In genomic region chr14:77076118-77076631, GRCh38 we compare ENCODE assay signal across 12 cellular contexts. TPM values are rescaled to one million over a fixed set of nuclear protein-coding genes. Genes with fewer than 3 reads are reported as not detected.
DNase-seq lines count a peak whose midpoint lies in the region; ATAC-seq and TF ChIP-seq lines count a peak whose summit lies in the region.
"Had no signal": no experiment of that assay in that cellular context is flagged by ENCODE, and none has a peak within 500 bp of the region (broad histone marks: within the 10 kb centered on the region; RNA-seq: fewer than 3 reads in every experiment).

No MANE protein-coding gene starts in this region.

- H3F3A ChIP-seq in PC-9 (ENCODE audit: insufficient read depth, low read depth) = peaks cover 21% of the 10 kb centered on the region

- H3K9me3 ChIP-seq in PC-9 (ENCODE audit: insufficient read depth, low read depth) = no peaks in the 10 kb centered on the region
- no peaks in the 10 kb centered on the region for H3K9me3 ChIP-seq in fibroblast of lung (ENCODE audit: control insufficient read depth, insufficient read depth, low read depth, low read length)
- peaks cover 6% of the 10 kb centered on the region for H3K9me3 ChIP-seq in mesodermal cell (ENCODE audit: control insufficient read depth, low read length)
- peaks cover 6% of the 10 kb centered on the region for H3K9me3 ChIP-seq in thoracic aorta
- H3K9me3 ChIP-seq in A673 (ENCODE audit: low read depth, low read length, poor library complexity, severe bottlenecking) = no peaks in the 10 kb centered on the region

- H3K4me3 ChIP-seq in PC-9 = no peak overlapping the region
- no peak overlapping the region for H3K4me3 ChIP-seq in fibroblast of lung (replicated peaks in 1 of 4; ENCODE audit: control extremely low read depth in 1 of 4, insufficient read depth in 1 of 4, low read depth in 3 of 4, low read length in 4 of 4)
- H3K4me3 ChIP-seq in mesodermal cell (ENCODE audit: extremely low read depth, insufficient read depth, low read length, poor library complexity, severe bottlenecking) = peak overlapping the region; percentile 19
- H3K4me3 ChIP-seq in thoracic aorta = peak overlapping the region; percentile 53
- no peak overlapping the region for H3K4me3 ChIP-seq in A673 (ENCODE audit: low read depth, low read length, poor library complexity, severe bottlenecking)

- H3K9me2 ChIP-seq in PC-9 (ENCODE audit: insufficient read depth) = no peaks in the 10 kb centered on the region

- DNase-seq in PC-9 (no peak), fibroblast of lung (ENCODE audit: low read depth in 2 of 2) (peak in 1 of 2 donors; percentile 85), thoracic aorta (ENCODE audit: low spot score) (no peak), A673 (ENCODE audit: low spot score) (no peak), occipital lobe (lab: John Stamatoyannopoulos, UW) (no peak), HPDE6-E6E7 (ENCODE audit: extremely low spot score) (no peak)
- DNase-seq: DND-41; natural killer cell; NCI-H2081 treated with DMSO at 0.1 percent for 48 hours; stimulated activated naive CD4-positive, alpha-beta T cell had no signal

- no peaks in the 10 kb centered on the region for H3K36me3 ChIP-seq in PC-9 (ENCODE audit: low read depth)
- no peaks in the 10 kb centered on the region for H3K36me3 ChIP-seq in fibroblast of lung (ENCODE audit: control insufficient read depth, insufficient read depth, low read length)
- H3K36me3 ChIP-seq in mesodermal cell (ENCODE audit: control insufficient read depth, insufficient read depth, low read length) = no peaks in the 10 kb centered on the region
- no peaks in the 10 kb centered on the region for H3K36me3 ChIP-seq in thoracic aorta
- H3K36me3 ChIP-seq in A673 (ENCODE audit: insufficient read depth, low read length, poor library complexity, severe bottlenecking) = no peaks in the 10 kb centered on the region

- ATAC-seq in thoracic aorta (ENCODE audit: insufficient number of reproducible peaks, low FRiP score, low read depth) = peak; percentile 71
- ATAC-seq in HG02938 (IDR thresholded peaks at IDR 0.05; ENCODE audit: unreplicated experiment) = no peak
- ATAC-seq: natural killer cell had no signal

- H3K9ac ChIP-seq in fibroblast of lung (ENCODE audit: insufficient read depth, low read length) = no peak overlapping the region

- intact Hi-C loops in PC-9 (cut with micrococcal nuclease; ENCODE audit: unreplicated experiment) = no loop called here
- intact Hi-C loops in A673 (cut with micrococcal nuclease; ENCODE audit: unreplicated experiment) = no loop called here

- H4K20me1 ChIP-seq in PC-9 (ENCODE audit: insufficient read depth) (no peaks in the 10 kb centered on the region), fibroblast of lung (ENCODE audit: control insufficient read depth, extremely low read depth, insufficient read depth, low read length) (no peaks in the 10 kb centered on the region)

- no peaks in the 10 kb centered on the region for H3K79me2 ChIP-seq in PC-9 (ENCODE audit: low read depth)
- H3K79me2 ChIP-seq in fibroblast of lung (ENCODE audit: control insufficient read depth, insufficient read depth, low read length) = no peaks in the 10 kb centered on the region

- CTCF ChIA-PET in PC-9 (lab: Charles Lee) (interaction anchor here (0.5 to 1.5 kb wide), 3 partner anchors 19 to 245 kb away, joined by 4 to 11 read pairs (median 8); partner anchors contain the start of genes GSTZ1 and POMT2), A673 (lab: Charles Lee) (interaction anchor here (0.5 to 0.8 kb wide), 2 partner anchors 199 to 200 kb away, joined by 3 to 5 read pairs; no protein-coding TSS in a partner anchor)

- 40 to 54% methylated on average over 2 to 5 of the region's 10 CpGs for WGBS in mesodermal cell (ENCODE audit: insufficient coverage in 2 of 2), 2 experiments

- TF ChIP-seq CTCF in PC-9 (conservative IDR thresholded peaks at IDR 0.05) = no peak
- TF ChIP-seq CTCF in fibroblast of lung (conservative IDR thresholded peaks at IDR 0.05 in 1 of 2, IDR thresholded peaks at IDR 0.05 in 1 of 2; ENCODE audit: low read depth in 1 of 2, low read length in 2 of 2) = no peak
- TF ChIP-seq CTCF in thoracic aorta (IDR thresholded peaks at IDR 0.05) = no peak
- no peak for TF ChIP-seq CTCF in A673 (conservative IDR thresholded peaks at IDR 0.05; ENCODE audit: low read depth, low read length)

- POLR2A ChIA-PET in PC-9 (lab: Charles Lee; ENCODE audit: unreplicated experiment) = no interaction called here
- POLR2A ChIA-PET in A673 (lab: Charles Lee; ENCODE audit: low non-redundant PET) = interaction anchor here (0.6 kb wide), 1 partner anchor 48 kb away, joined by 8 read pairs; no protein-coding TSS in a partner anchor

- peak overlapping the region; percentile 35; the same call in 1 of the 2 replicates for H3K4me2 ChIP-seq in PC-9
- H3K4me2 ChIP-seq in fibroblast of lung (ENCODE audit: extremely low read depth, insufficient read depth, low read length) = no peak overlapping the region

- H3K27me3 ChIP-seq in PC-9 (ENCODE audit: insufficient read depth, low read depth) (no peaks in the 10 kb centered on the region), fibroblast of lung (ENCODE audit: control insufficient read depth, insufficient read depth, low read length) (peaks cover 2% of the 10 kb centered on the region), thoracic aorta (replicated peaks; ENCODE audit: insufficient read depth) (no peaks in the 10 kb centered on the region), A673 (replicated peaks; ENCODE audit: insufficient read depth, low read depth, low read length, poor library complexity) (no peaks in the 10 kb centered on the region)

- BruUV-seq in PC-9 (replicated peaks; lab: Mats Ljungman, UMichigan) (no TSS peak), A673 (replicated peaks; lab: Mats Ljungman, UMichigan) (no TSS peak)

- H2AFZ ChIP-seq in PC-9 (no peak overlapping the region), fibroblast of lung (ENCODE audit: low read length) (peak overlapping the region; percentile 12)

- H3K4me1 ChIP-seq in PC-9 (replicated peaks; ENCODE audit: insufficient read depth) (peaks cover 35% of the 10 kb centered on the region), fibroblast of lung (ENCODE audit: control insufficient read depth, extremely low read depth, insufficient read depth, low read length) (no peaks in the 10 kb centered on the region), mesodermal cell (ENCODE audit: control insufficient read depth, insufficient read depth, low read length, poor library complexity, severe bottlenecking) (peaks cover 12% of the 10 kb centered on the region), thoracic aorta (ENCODE audit: control insufficient read depth in 1 of 2, low read depth in 2 of 2) (peaks cover 6 to 14% of the 10 kb centered on the region in 2 donors), A673 (ENCODE audit: insufficient read depth, low read length, poor library complexity, severe bottlenecking) (no peaks in the 10 kb centered on the region)

- no peak overlapping the region for H3K27ac ChIP-seq in PC-9
- no peak overlapping the region for H3K27ac ChIP-seq in fibroblast of lung (ENCODE audit: insufficient read depth, low read length)
- H3K27ac ChIP-seq in mesodermal cell (ENCODE audit: low read depth, low read length, severe bottlenecking) = peak overlapping the region; percentile 66
- H3K27ac ChIP-seq in thoracic aorta = peak overlapping the region; percentile 63 to 66
- no peak overlapping the region for H3K27ac ChIP-seq in A673 (ENCODE audit: low read depth, low read length, poor library complexity, severe bottlenecking)

RNA-seq across cellular contexts. Expression of gene CIPC, which starts 21.9 kb away (rescaled TPM):
- total RNA-seq in PC-9 (2021) (54.7 and 66.3 TPM in 2 replicates), fibroblast of lung (10.8 and 12.1 TPM in 2 replicates), thoracic aorta (10 to 100 TPM; 38.3 to 44.4 TPM), A673 (2021) (24.8 and 31.1 TPM in 2 replicates), occipital lobe (44.5 TPM)
- polyA plus RNA-seq in fibroblast of lung = 8.9 and 12.8 TPM in 2 replicates
- 4.8 and 7.4 TPM in 2 replicates for polyA plus RNA-seq in fibroblast of lung (2012)
- polyA minus RNA-seq in fibroblast of lung (ENCODE audit: low replicate concordance) = 9.5 and 11.5 TPM in 2 replicates
- 11.6 TPM for polyA plus RNA-seq in mesodermal cell (2013, experiment 1 of 2)
- polyA plus RNA-seq in mesodermal cell (2013, experiment 2 of 2) = 12.0 TPM

RNA-seq across cellular contexts. Expression of gene IRF2BPL, which starts 47.7 kb away (rescaled TPM):
- total RNA-seq in PC-9 (2021) (74.6 and 84.5 TPM in 2 replicates), fibroblast of lung (36.0 and 45.9 TPM in 2 replicates), thoracic aorta (10 to 100 TPM; 49.6 to 69.7 TPM), A673 (2021) (51.2 and 55.9 TPM in 2 replicates), occipital lobe (72.7 TPM)
- polyA plus RNA-seq in fibroblast of lung = 9.8 and 13.1 TPM in 2 replicates
- polyA plus RNA-seq in fibroblast of lung (2012) = 23.8 and 31.3 TPM in 2 replicates
- polyA minus RNA-seq in fibroblast of lung (ENCODE audit: low replicate concordance) = 10.8 and 15.9 TPM in 2 replicates
- 60.3 TPM for polyA plus RNA-seq in mesodermal cell (2013, experiment 1 of 2)
- 43.8 TPM for polyA plus RNA-seq in mesodermal cell (2013, experiment 2 of 2)

Comparison
In these comparisons a context has a peak if more than half of its experiments do, and no peak if none do; other contexts are left out.
1. H3K27ac ChIP-seq: peak in mesodermal cell (single experiment) and thoracic aorta (2 of 2); none in PC-9 (single experiment), fibroblast of lung (single experiment) and A673 (single experiment).
2. H3K4me3 ChIP-seq: peak in mesodermal cell (single experiment) and thoracic aorta (single experiment); none in PC-9 (single experiment), fibroblast of lung (0 of 4) and A673 (single experiment).